Comparison of ENCODE assay signal across 18 cellular contexts in the genomic region with DNA sequence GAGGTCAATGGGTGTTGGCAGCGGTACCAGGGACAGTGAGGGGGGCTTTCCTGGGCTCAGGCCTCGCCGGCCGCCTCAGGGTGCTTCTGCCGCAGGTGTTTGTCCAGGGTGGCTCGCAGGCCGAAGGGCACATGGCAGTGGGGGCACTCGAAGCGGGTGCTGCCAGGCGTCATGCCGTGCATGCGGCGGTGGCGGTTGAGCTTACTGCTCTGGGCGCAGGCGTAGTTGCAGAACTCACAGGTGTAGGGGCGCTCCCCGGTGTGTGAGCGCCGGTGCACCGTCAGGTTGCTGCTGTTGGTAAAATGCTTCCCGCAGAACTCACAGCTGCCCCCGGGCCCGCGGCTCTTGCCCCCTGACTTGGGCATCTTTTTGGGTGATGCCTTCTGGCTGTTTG. TPM values are rescaled to one million over a fixed set of nuclear protein-coding genes. Genes with fewer than 3 reads are reported as not detected.
DNase-seq lines count a peak whose midpoint lies in the region; ATAC-seq, FAIRE-seq and TF ChIP-seq lines count a peak whose summit lies in the region.
"Had no signal": no experiment of that assay in that cellular context is flagged by ENCODE, and none has a peak within 500 bp of the region (broad histone marks: within the 10 kb centered on the region; RNA-seq: fewer than 3 reads in every experiment).

No MANE protein-coding gene starts in this region.

- peaks cover 32% of the 10 kb centered on the region for H3K36me3 ChIP-seq in osteoblast (ENCODE audit: insufficient read depth, low read length)

- ATAC-seq in HG02678 (IDR thresholded peaks at IDR 0.05; ENCODE audit: unreplicated experiment) (no peak), HG02885 (IDR thresholded peaks at IDR 0.05; ENCODE audit: poor library complexity, unreplicated experiment) (no peak), HG03571 (IDR thresholded peaks at IDR 0.05; ENCODE audit: unreplicated experiment) (no peak)
- ATAC-seq: HCT116, T-cell had no signal

- CTCF ChIA-PET in RWPE1 (lab: Yijun Ruan, JAX), result interaction anchor here (0.6 to 0.7 kb wide), 2 partner anchors 26 to 466 kb away, joined by 3 to 4 read pairs; no protein-coding TSS in a partner anchor

- no peak for TF ChIP-seq CTCF in RWPE1 (conservative IDR thresholded peaks at IDR 0.05; ENCODE audit: low read depth)
- no peak for TF ChIP-seq CTCF in osteoblast (IDR thresholded peaks at IDR 0.05; ENCODE audit: extremely low read depth, low read depth, low read length)

- DNase-seq in GM12891 (ENCODE audit: insufficient read length, low spot score), result no peak
- DNase-seq in RWPE1 (ENCODE audit: low spot score), result no peak
- DNase-seq in osteoblast (ENCODE audit: insufficient read length, low spot score, missing footprints), result peak; percentile 34
- DNase-seq: ACHN, AML-193, COR-L47, DMS153, MG63, NCI-H1092, NCI-H146, NCI-H2081, NCI-H748 treated with DMSO at 0.1 percent for 48 hours, T-cell had no signal

- H3K4me3 ChIP-seq in osteoblast (ENCODE audit: insufficient read depth, low read length), result no peak overlapping the region
- H3K4me3 ChIP-seq: MG63, PC-9 had no signal

- POLR2A ChIA-PET in RWPE1 (lab: Yijun Ruan, JAX; ENCODE audit: low non-redundant PET), result no interaction called here

- TF ChIP-seq POLR2A in GM12891 (IDR thresholded peaks at IDR 0.05; ENCODE audit: low read depth, low read length), result no peak

- peaks cover 10% of the 10 kb centered on the region for H4K20me1 ChIP-seq in osteoblast (ENCODE audit: insufficient read depth, low read length)

- no peak overlapping the region for H2AFZ ChIP-seq in osteoblast (ENCODE audit: low read length)
- H2AFZ ChIP-seq: PC-9 had no signal

- no peak overlapping the region for H3K4me2 ChIP-seq in osteoblast (ENCODE audit: insufficient read depth, low read length)
- H3K4me2 ChIP-seq: PC-9 had no signal

- peak overlapping the region; percentile 90 for H3K27ac ChIP-seq in RWPE1
- H3K27ac ChIP-seq in osteoblast (ENCODE audit: low read depth, low read length), result no peak overlapping the region
- H3K27ac ChIP-seq: PC-9 had no signal

- peaks cover 4% of the 10 kb centered on the region for H3K79me2 ChIP-seq in osteoblast (ENCODE audit: insufficient read depth, low read length)

- no peaks in the 10 kb centered on the region for H3K27me3 ChIP-seq in osteoblast (ENCODE audit: insufficient read depth, low read length)
- H3K27me3 ChIP-seq: MG63 had no signal

- no peaks in the 10 kb centered on the region for H3K9me3 ChIP-seq in osteoblast (ENCODE audit: low read depth, low read length)
- H3K9me3 ChIP-seq: MG63 had no signal

- peaks cover 2% of the 10 kb centered on the region for H3K4me1 ChIP-seq in osteoblast (ENCODE audit: insufficient read depth, low read length)

- FAIRE-seq in GM12891 (lab: Jason Lieb, UNC), result no peak

TF ChIP-seq in GM12891, 5 proteins besides CTCF, POLR2A, EP300 and RAD21:
- TF ChIP-seq POU2F2 (IDR thresholded peaks at IDR 0.05; ENCODE audit: low read depth, low read length) (no peak), POLR2AphosphoS5 (IDR thresholded peaks at IDR 0.05; ENCODE audit: low read depth, low read length) (peak; percentile 12; the same call in 1 of the 2 replicates), TAF1 (IDR thresholded peaks at IDR 0.05; ENCODE audit: low read depth, low read length) (no peak)

RNA-seq across cellular contexts. Expression of a gene that starts 4.7 kb away (rescaled TPM):
- 6.5 TPM for polyA plus RNA-seq in GM12891 (2012; ENCODE audit: low read depth, missing spikeins)
- under 0.01 TPM in 1 of 2 replicates, not detected in the other for total RNA-seq in osteoblast

RNA-seq across cellular contexts. Expression of a gene that starts 7.5 kb away (rescaled TPM):
- 43.2 TPM for polyA plus RNA-seq in GM12891 (2012; ENCODE audit: low read depth, missing spikeins)
- total RNA-seq in osteoblast, result 8.3 and 14.8 TPM in 2 replicates

RNA-seq across cellular contexts. Expression of a gene that starts 21.4 kb away (rescaled TPM):
- polyA plus RNA-seq in GM12891 (2012; ENCODE audit: low read depth, missing spikeins), result 9.5 TPM
- total RNA-seq in osteoblast, result 43.9 and 53.6 TPM in 2 replicates

RNA-seq across cellular contexts. Expression of a gene that starts 32.7 kb away (rescaled TPM):
- 55.1 TPM for polyA plus RNA-seq in GM12891 (2012; ENCODE audit: low read depth, missing spikeins)
- total RNA-seq in osteoblast, result 17.0 and 17.1 TPM in 2 replicates
